8 cellular contexts compared by ENCODE assay signal in genomic region chr2:162344617-162344950, GRCh38. TPM values are rescaled to one million over a fixed set of nuclear protein-coding genes. Genes with fewer than 3 reads are reported as not detected.
DNase-seq lines count a peak whose midpoint lies in the region; ATAC-seq and TF ChIP-seq lines count a peak whose summit lies in the region.

No MANE protein-coding gene starts in this region.

- intact Hi-C loops in CD14-positive monocyte (cut with micrococcal nuclease), result no loop called here
- intact Hi-C loops in body of pancreas (cut with DNase I), result no loop called here
- intact Hi-C loops in uterus (cut with DNase I; ENCODE audit: low total_unique reads), result no loop called here

- no peak overlapping the region for H2BK120ac ChIP-seq in mesendoderm (ENCODE audit: low read depth, low read length)

- peak; percentile 1 for ATAC-seq in HG03571 (IDR thresholded peaks at IDR 0.05; ENCODE audit: unreplicated experiment)
- no peak for ATAC-seq in body of pancreas
- ATAC-seq in HG03025 (IDR thresholded peaks at IDR 0.05; ENCODE audit: low FRiP score, unreplicated experiment), result no peak

- H3K79me2 ChIP-seq in mesendoderm (ENCODE audit: control insufficient read depth, insufficient read depth, low read length), result no peaks in the 10 kb centered on the region

- H3K36me3 ChIP-seq in body of pancreas (replicated peaks in 1 of 2; ENCODE audit: insufficient read depth in 1 of 2, low read depth in 2 of 2), result no peaks in the 10 kb centered on the region
- no peaks in the 10 kb centered on the region for H3K36me3 ChIP-seq in mesendoderm (ENCODE audit: control insufficient read depth, insufficient read depth, low read length)
- H3K36me3 ChIP-seq in uterus, result no peaks in the 10 kb centered on the region

- peaks cover 1% of the 10 kb centered on the region for H3K79me1 ChIP-seq in mesendoderm (ENCODE audit: low read length)

- H3K18ac ChIP-seq in mesendoderm (ENCODE audit: low read length), result no peak overlapping the region

- TF ChIP-seq CTCF in CD14-positive monocyte (IDR thresholded peaks at IDR 0.05), result no peak
- no peak for TF ChIP-seq CTCF in body of pancreas (IDR thresholded peaks at IDR 0.05)
- TF ChIP-seq CTCF in uterus (IDR thresholded peaks at IDR 0.05), result no peak

- H3K4me1 ChIP-seq in body of pancreas, result peaks cover 9% of the 10 kb centered on the region
- H3K4me1 ChIP-seq in mesendoderm (ENCODE audit: control insufficient read depth, low read depth, low read length), result no peaks in the 10 kb centered on the region
- H3K4me1 ChIP-seq in uterus, result no peaks in the 10 kb centered on the region

- H3K27ac Mint-ChIP-seq in CD14-positive monocyte, result peak overlapping the region; percentile 89 to 99 (median 97)

- no peaks in the 10 kb centered on the region for H3K9me3 Mint-ChIP-seq in CD14-positive monocyte

- WGBS in body of pancreas, 2 donors, result 0 to 1% methylated on average over 8 of the region's 8 CpGs
- WGBS in mesendoderm (ENCODE audit: extremely low coverage, insufficient coverage, low lambda C conversion rate), result no CpG with 5 or more reads among the region's 8 CpGs

- DNase-seq in CD14-positive monocyte (ENCODE audit: low spot score) (no peak), body of pancreas (no peak), mesendoderm (no peak), uterus (no peak), GM03348 (ENCODE audit: low spot score) (no peak), HCEC 1CT (no peak)

- peak overlapping the region; percentile 83 for H3K9ac ChIP-seq in mesendoderm (ENCODE audit: low read length)

- H3K27ac ChIP-seq in body of pancreas, result peak overlapping the region; percentile 77 to 97 (median 92)
- no peak overlapping the region for H3K27ac ChIP-seq in mesendoderm (ENCODE audit: low read depth, low read length)
- H3K27ac ChIP-seq in uterus, result peak overlapping the region; percentile 44 to 50

- H2BK15ac ChIP-seq in mesendoderm (replicated peaks; ENCODE audit: low read depth), result no peak overlapping the region

- peak overlapping the region; percentile 82 for H3K56ac ChIP-seq in mesendoderm (ENCODE audit: low read length)

- H3K4me3 ChIP-seq in body of pancreas, result peak overlapping the region; percentile 1 to 83
- H3K4me3 ChIP-seq in mesendoderm (ENCODE audit: low read length), result peak overlapping the region; percentile 78
- H3K4me3 ChIP-seq in uterus, result peak overlapping the region; percentile 89 to 92

- TF ChIP-seq POLR2A in body of pancreas (IDR thresholded peaks at IDR 0.05) (no peak), uterus (IDR thresholded peaks at IDR 0.05) (no peak)

- peak overlapping the region; percentile 92 to 94 for H3K4me3 Mint-ChIP-seq in CD14-positive monocyte

- no peak overlapping the region for H3K4ac ChIP-seq in mesendoderm (ENCODE audit: low read depth, low read length)

- H4K5ac ChIP-seq in mesendoderm (ENCODE audit: low read length), result no peak overlapping the region

- no peaks in the 10 kb centered on the region for H3K27me3 ChIP-seq in body of pancreas
- H3K27me3 ChIP-seq in mesendoderm (ENCODE audit: insufficient read depth, low read length, poor library complexity), result no peaks in the 10 kb centered on the region
- no peaks in the 10 kb centered on the region for H3K27me3 ChIP-seq in uterus

- no peaks in the 10 kb centered on the region for H3K27me3 Mint-ChIP-seq in CD14-positive monocyte (ENCODE audit: low read depth in 3 of 3)

- no peak overlapping the region for H2AK5ac ChIP-seq in mesendoderm (ENCODE audit: low read length)

- peak overlapping the region; percentile 79 for H3K4me2 ChIP-seq in mesendoderm (ENCODE audit: low read length)

- H3K36me3 Mint-ChIP-seq in CD14-positive monocyte, result peaks cover 13 to 18% of the 10 kb centered on the region in 2 donors

- H3K9me3 ChIP-seq in body of pancreas (no peaks in the 10 kb centered on the region), uterus (no peaks in the 10 kb centered on the region)

- H4K8ac ChIP-seq in mesendoderm (ENCODE audit: low read depth, low read length), result no peak overlapping the region

- no peak overlapping the region for H3K23ac ChIP-seq in mesendoderm (ENCODE audit: low read length)

- H3K4me1 Mint-ChIP-seq in CD14-positive monocyte, result peaks cover 67% of the 10 kb centered on the region

- no peak overlapping the region for H2BK5ac ChIP-seq in mesendoderm (ENCODE audit: low read length)

RNA-seq across cellular contexts. Expression of gene GCA, which starts 0.7 kb away (rescaled TPM):
- polyA plus RNA-seq in CD14-positive monocyte, result 100 to 1,000 TPM; 400 to 441 TPM
- total RNA-seq in body of pancreas, result 10 to 100 TPM; 14.0 to 15.2 TPM
- 16.0 TPM for polyA plus RNA-seq in mesendoderm (2013, experiment 1 of 2)
- polyA plus RNA-seq in mesendoderm (2013, experiment 2 of 2), result 16.5 TPM
- total RNA-seq in uterus, result 10 to 100 TPM in 3 of 4 donors, 1 to 10 TPM in 1; 3.8 to 31.9 (median 20.6) TPM

RNA-seq across cellular contexts. Expression of gene IFIH1, which starts 26.1 kb away (rescaled TPM):
- polyA plus RNA-seq in CD14-positive monocyte, result 10 to 100 TPM; 11.6 to 17.1 TPM
- total RNA-seq in body of pancreas, result 10 to 100 TPM; 12.5 to 13.2 TPM
- 0.10 TPM for polyA plus RNA-seq in mesendoderm (2013, experiment 1 of 2)
- 0.13 TPM for polyA plus RNA-seq in mesendoderm (2013, experiment 2 of 2)
- 10 to 100 TPM in 2 of 4 donors, 1 to 10 TPM in 2; 5.6 to 31.4 (median 10.4) TPM for total RNA-seq in uterus
